Comparison of ENCODE assay signal across 8 cellular contexts in genomic region chr11:106087815-106088435, GRCh38.
DNase-seq lines count a peak whose midpoint lies in the region; ATAC-seq and TF ChIP-seq lines count a peak whose summit lies in the region.

No MANE protein-coding gene starts in this region.

- no peak overlapping the region for H3K4me3 Mint-ChIP-seq in stimulated activated naive B cell treated with anti-CD40 and anti-IgM and Interleukin-4, amounts not matched to agents 10 μg/mL and 1 μg/mL and 100 μg/mL, for 72 hours

- H3K36me3 ChIP-seq in ACC112 (ENCODE audit: insufficient read depth, low read length), result peaks cover 26% of the 10 kb centered on the region

- no peaks in the 10 kb centered on the region for H3K27me3 ChIP-seq in ACC112 (ENCODE audit: insufficient read depth, low read length)

- H2AFZ ChIP-seq in ACC112 (ENCODE audit: low read length, unreplicated experiment), result no peak overlapping the region

- H3K36me3 Mint-ChIP-seq in stimulated activated naive B cell treated with anti-CD40 and anti-IgM and Interleukin-4, amounts not matched to agents 10 μg/mL and 1 μg/mL and 100 μg/mL, for 72 hours, result peaks cover 19 to 21% of the 10 kb centered on the region in 2 donors

- H3K9me3 Mint-ChIP-seq in stimulated activated naive B cell treated with anti-CD40 and anti-IgM and Interleukin-4, amounts not matched to agents 10 μg/mL and 1 μg/mL and 100 μg/mL, for 72 hours, result no peaks in the 10 kb centered on the region

- ATAC-seq in stimulated activated naive B cell treated with anti-CD40 and anti-IgM and Interleukin-4, amounts not matched to agents 10 μg/mL and 1 μg/mL and 100 μg/mL, for 72 hours (replicated peaks), result no peak
- no peak for ATAC-seq in HG02884 (IDR thresholded peaks at IDR 0.05; ENCODE audit: unreplicated experiment)

- H3K79me2 ChIP-seq in ACC112 (ENCODE audit: control insufficient read depth, insufficient read depth, low read length, unreplicated experiment), result peaks cover 47% of the 10 kb centered on the region

- DNase-seq in LoVo (ENCODE audit: low spot score) (peak; percentile 18), T-helper 9 cell (peak; percentile 25), caudate nucleus (lab: John Stamatoyannopoulos, UW) (peak in 35 of 61 donors; percentile 1 to 77 (median 15)), left kidney (ENCODE audit: low read depth, low spot score) (peak; percentile 70)
- no peak for DNase-seq in stimulated activated naive B cell treated with anti-CD40 and anti-IgM and Interleukin-4, amounts not matched to agents 10 μg/mL and 1 μg/mL and 100 μg/mL, for 72 hours

- peak overlapping the region; percentile 25 for H3K27ac Mint-ChIP-seq in stimulated activated naive B cell treated with anti-CD40 and anti-IgM and Interleukin-4, amounts not matched to agents 10 μg/mL and 1 μg/mL and 100 μg/mL, for 72 hours

- peak; percentile 69; the same call in 1 of the 2 replicates for TF ChIP-seq CTCF in GM12875 (IDR thresholded peaks at IDR 0.05; ENCODE audit: borderline replicate concordance, insufficient read depth, low read depth, low read length)

- H3K27me3 Mint-ChIP-seq in stimulated activated naive B cell treated with anti-CD40 and anti-IgM and Interleukin-4, amounts not matched to agents 10 μg/mL and 1 μg/mL and 100 μg/mL, for 72 hours, result no peaks in the 10 kb centered on the region

- H3K27ac ChIP-seq in ACC112 (ENCODE audit: low read depth, low read length), result no peak overlapping the region
- no peak overlapping the region for H3K27ac ChIP-seq in caudate nucleus (ENCODE audit: low read depth, low read length)

- H3K4me3 ChIP-seq in ACC112 (ENCODE audit: low read depth, low read length) (peak overlapping the region; percentile 44), GM12875 (ENCODE audit: low read depth, low read length) (no peak overlapping the region)

- H3K4me1 ChIP-seq in ACC112 (ENCODE audit: control insufficient read depth, insufficient read depth, low read length, unreplicated experiment), result peaks cover 31% of the 10 kb centered on the region

- H3K4me1 Mint-ChIP-seq in stimulated activated naive B cell treated with anti-CD40 and anti-IgM and Interleukin-4, amounts not matched to agents 10 μg/mL and 1 μg/mL and 100 μg/mL, for 72 hours, result peaks cover 20 to 22% of the 10 kb centered on the region in 2 donors
